ENCODE assay signal across 22 cellular contexts in the genomic region with DNA sequence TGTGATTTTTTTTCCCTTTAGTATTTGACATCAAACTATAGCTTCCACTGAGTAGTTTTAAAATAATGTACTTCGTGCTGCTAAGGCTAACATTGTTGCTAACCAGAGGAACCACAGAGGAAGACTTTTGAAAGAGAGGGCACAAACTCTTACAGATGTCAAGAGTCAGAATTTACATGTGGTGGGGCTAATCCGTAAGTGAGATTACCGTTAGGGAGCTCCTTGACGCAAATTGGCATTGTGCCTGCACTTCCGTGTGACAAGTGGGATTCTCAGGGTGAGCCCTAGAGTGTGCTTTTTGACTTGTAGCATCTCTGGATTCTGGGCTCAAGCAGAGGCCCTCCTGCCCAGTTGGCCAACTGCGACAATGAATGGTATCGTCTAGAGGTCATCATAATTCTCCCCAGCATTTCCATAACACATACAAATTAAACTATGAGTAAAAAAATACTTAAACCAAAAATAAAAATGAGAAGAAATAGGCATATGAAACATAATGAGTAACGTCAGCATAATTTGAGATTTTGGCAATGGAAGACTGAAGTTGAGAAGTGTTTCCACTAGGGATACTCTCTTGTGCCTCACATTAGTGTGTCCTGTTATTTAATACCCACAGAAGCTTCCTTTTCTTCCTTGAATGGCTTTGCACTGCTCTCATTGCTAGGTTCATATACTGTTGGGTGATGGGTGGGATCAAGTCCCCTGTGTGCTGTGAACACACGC.
DNase-seq lines count a peak whose midpoint lies in the region; ATAC-seq and TF ChIP-seq lines count a peak whose summit lies in the region.
"Had no signal": no experiment of that assay in that cellular context is flagged by ENCODE, and none has a peak within 500 bp of the region (broad histone marks: within the 10 kb centered on the region; RNA-seq: fewer than 3 reads in every experiment).

No MANE protein-coding gene starts in this region.

- no peak for TF ChIP-seq POLR2A in gastroesophageal sphincter (IDR thresholded peaks at IDR 0.05)

- POLR2A ChIA-PET in CD4-positive, alpha-beta memory T cell (lab: Charles Lee; ENCODE audit: partially characterized antibody): no interaction called here
- POLR2A ChIA-PET in naive thymus-derived CD4-positive, alpha-beta T cell (lab: Charles Lee): interaction anchor here (1.0 kb wide), 1 partner anchor 14 kb away, joined by 3 read pairs; no protein-coding TSS in a partner anchor

- H3K4me3 ChIP-seq in CD4-positive, alpha-beta memory T cell (ENCODE audit: low read length in 2 of 2): no peak overlapping the region
- H3K4me3 ChIP-seq in naive thymus-derived CD4-positive, alpha-beta T cell (ENCODE audit: low read length): no peak overlapping the region
- no peak overlapping the region for H3K4me3 ChIP-seq in gastroesophageal sphincter
- H3K4me3 ChIP-seq: A549, BLaER1, heart left ventricle, left ventricle myocardium inferior, mucosa of descending colon, spleen, vagina had no signal

- peaks cover 24% of the 10 kb centered on the region for H3K4me1 ChIP-seq in CD4-positive, alpha-beta memory T cell (ENCODE audit: insufficient read depth, low read length)
- H3K4me1 ChIP-seq in naive thymus-derived CD4-positive, alpha-beta T cell (ENCODE audit: control insufficient read depth in 2 of 2, insufficient read depth in 2 of 2, low read length in 2 of 2): peaks cover 15 to 42% of the 10 kb centered on the region in 2 donors
- no peaks in the 10 kb centered on the region for H3K4me1 ChIP-seq in gastroesophageal sphincter
- H3K4me1 ChIP-seq: A549, BLaER1, heart left ventricle, left ventricle myocardium inferior had no signal

- intact Hi-C loops in CD4-positive, alpha-beta memory T cell (cut with micrococcal nuclease): loop anchor here (5.0 kb wide), 1 partner anchor 163 kb away; a partner anchor contains a TSS
- intact Hi-C loops in naive thymus-derived CD4-positive, alpha-beta T cell (cut with micrococcal nuclease): loop anchor here (5.0 to 10.0 kb wide), 2 partner anchors 63 to 600 kb away; no protein-coding TSS in a partner anchor

- WGBS in gastroesophageal sphincter (ENCODE audit: low coverage in 1 of 2), 2 donors: 81 to 85% methylated on average over 7 to 9 of the region's 9 CpGs

- H3K9me3 ChIP-seq in CD4-positive, alpha-beta memory T cell (ENCODE audit: control insufficient read depth in 1 of 2, low read length in 2 of 2): no peaks in the 10 kb centered on the region
- no peaks in the 10 kb centered on the region for H3K9me3 ChIP-seq in naive thymus-derived CD4-positive, alpha-beta T cell (ENCODE audit: control insufficient read depth in 2 of 3, low read length in 3 of 3)
- H3K9me3 ChIP-seq in gastroesophageal sphincter: no peaks in the 10 kb centered on the region
- H3K9me3 ChIP-seq: A549, BLaER1, heart left ventricle, left ventricle myocardium inferior, mucosa of descending colon, spleen, vagina had no signal

- H3K27ac ChIP-seq in CD4-positive, alpha-beta memory T cell (ENCODE audit: low read depth, low read length): no peak overlapping the region
- no peak overlapping the region for H3K27ac ChIP-seq in naive thymus-derived CD4-positive, alpha-beta T cell (ENCODE audit: low read depth, low read length)
- no peak overlapping the region for H3K27ac ChIP-seq in gastroesophageal sphincter
- H3K27ac ChIP-seq: A549, BLaER1, heart left ventricle, left ventricle myocardium inferior, spleen, vagina had no signal

- peak; percentile 57 for DNase-seq in activated CD4-positive, alpha-beta T cell treated with anti-CD3 and anti-CD28 coated beads for 48 hours
- no peak for DNase-seq in activated CD4-positive, alpha-beta T cell treated with anti-CD3 and anti-CD28 coated beads for 4 hours
- DNase-seq in CD4-positive, alpha-beta memory T cell: peak in 4 of 5 donors; percentile 5 to 18 (median 14)
- DNase-seq in activated T-cell treated with anti-CD3 and anti-CD28 coated beads, Interleukin-2, amount 50 U/mL, for 24 hours: peak; percentile 38
- peak in 7 of 9 donors; percentile 64 to 80 (median 76) for DNase-seq in naive thymus-derived CD4-positive, alpha-beta T cell
- DNase-seq in NCI-H2029 (lab: John Stamatoyannopoulos, UW): no peak
- DNase-seq: activated effector memory CD4-positive, alpha-beta T cell treated with anti-CD3 and anti-CD28 coated beads, Interleukin-2, amount 50 U/mL, for 16 hours; H7; heart left ventricle; left ventricle myocardium inferior; mucosa of descending colon; NCI-H1105 treated with DMSO at 0.1 percent for 48 hours; NCI-H2107; NCI-H69; Right ventricle myocardium superior; spleen; SW 1271 had no signal

- H3K36me3 ChIP-seq in CD4-positive, alpha-beta memory T cell (ENCODE audit: insufficient read depth, low read length): no peaks in the 10 kb centered on the region
- H3K36me3 ChIP-seq in naive thymus-derived CD4-positive, alpha-beta T cell (ENCODE audit: control insufficient read depth in 2 of 3, insufficient read depth in 3 of 3, low read length in 3 of 3): no peaks in the 10 kb centered on the region
- H3K36me3 ChIP-seq in gastroesophageal sphincter: no peaks in the 10 kb centered on the region
- H3K36me3 ChIP-seq: BLaER1, heart left ventricle, left ventricle myocardium inferior, spleen, vagina had no signal

- no peaks in the 10 kb centered on the region for H3K9me3 Mint-ChIP-seq in CD4-positive, alpha-beta memory T cell
- H3K9me3 Mint-ChIP-seq in activated T-cell treated with anti-CD3 and anti-CD28 coated beads, Interleukin-2, amount 50 U/mL, for 24 hours: no peaks in the 10 kb centered on the region
- no peaks in the 10 kb centered on the region for H3K9me3 Mint-ChIP-seq in naive thymus-derived CD4-positive, alpha-beta T cell

- no peaks in the 10 kb centered on the region for H3K36me3 Mint-ChIP-seq in CD4-positive, alpha-beta memory T cell
- H3K36me3 Mint-ChIP-seq in activated T-cell treated with anti-CD3 and anti-CD28 coated beads, Interleukin-2, amount 50 U/mL, for 24 hours (ENCODE audit: low read depth): no peaks in the 10 kb centered on the region
- peaks cover 0 to 4% (median 0%) of the 10 kb centered on the region in 5 donors for H3K36me3 Mint-ChIP-seq in naive thymus-derived CD4-positive, alpha-beta T cell

- no peaks in the 10 kb centered on the region for H3K27me3 ChIP-seq in CD4-positive, alpha-beta memory T cell (ENCODE audit: insufficient read depth, low read length)
- H3K27me3 ChIP-seq in naive thymus-derived CD4-positive, alpha-beta T cell (ENCODE audit: control insufficient read depth in 2 of 2, insufficient read depth in 2 of 2, low read length in 2 of 2): no peaks in the 10 kb centered on the region
- no peaks in the 10 kb centered on the region for H3K27me3 ChIP-seq in gastroesophageal sphincter
- H3K27me3 ChIP-seq: BLaER1, heart left ventricle, spleen, vagina had no signal

- H3K27ac Mint-ChIP-seq in CD4-positive, alpha-beta memory T cell: peak overlapping the region in 2 of 7 donors; percentile 37 to 43
- peak overlapping the region; percentile 74 for H3K27ac Mint-ChIP-seq in activated T-cell treated with anti-CD3 and anti-CD28 coated beads, Interleukin-2, amount 50 U/mL, for 24 hours
- peak overlapping the region in 7 of 9 donors; percentile 78 to 97 (median 92) for H3K27ac Mint-ChIP-seq in naive thymus-derived CD4-positive, alpha-beta T cell

- TF ChIP-seq CTCF in gastroesophageal sphincter (IDR thresholded peaks at IDR 0.05): no peak

- peaks cover 23 to 30% (median 28%) of the 10 kb centered on the region in 4 donors for H3K4me1 Mint-ChIP-seq in CD4-positive, alpha-beta memory T cell
- H3K4me1 Mint-ChIP-seq in activated T-cell treated with anti-CD3 and anti-CD28 coated beads, Interleukin-2, amount 50 U/mL, for 24 hours (ENCODE audit: low read depth): peaks cover 58% of the 10 kb centered on the region
- peaks cover 19 to 71% (median 56%) of the 10 kb centered on the region in 7 donors for H3K4me1 Mint-ChIP-seq in naive thymus-derived CD4-positive, alpha-beta T cell

- ATAC-seq in naive thymus-derived CD4-positive, alpha-beta T cell: peak; percentile 24
- no peak for ATAC-seq in gastroesophageal sphincter
- ATAC-seq in GM19324 (IDR thresholded peaks at IDR 0.05; ENCODE audit: low FRiP score, unreplicated experiment): no peak
- ATAC-seq: A549, heart left ventricle, mucosa of descending colon had no signal

- no peak for TF ChIP-seq EP300 in gastroesophageal sphincter (IDR thresholded peaks at IDR 0.05)

- H3K4me3 Mint-ChIP-seq in CD4-positive, alpha-beta memory T cell: no peak overlapping the region
- no peak overlapping the region for H3K4me3 Mint-ChIP-seq in activated T-cell treated with anti-CD3 and anti-CD28 coated beads, Interleukin-2, amount 50 U/mL, for 24 hours
- H3K4me3 Mint-ChIP-seq in naive thymus-derived CD4-positive, alpha-beta T cell: peak overlapping the region in 5 of 10 donors; percentile 25 to 59 (median 34)

- CTCF ChIA-PET in CD4-positive, alpha-beta memory T cell (lab: Charles Lee; ENCODE audit: partially characterized antibody): no interaction called here
- CTCF ChIA-PET in naive thymus-derived CD4-positive, alpha-beta T cell (lab: Charles Lee): no interaction called here

- H3K27me3 Mint-ChIP-seq in CD4-positive, alpha-beta memory T cell: no peaks in the 10 kb centered on the region
- no peaks in the 10 kb centered on the region for H3K27me3 Mint-ChIP-seq in activated T-cell treated with anti-CD3 and anti-CD28 coated beads, Interleukin-2, amount 50 U/mL, for 24 hours
- H3K27me3 Mint-ChIP-seq in naive thymus-derived CD4-positive, alpha-beta T cell: no peaks in the 10 kb centered on the region

Comparison
In these comparisons a context has a peak if more than half of its experiments do, and no peak if none do; other contexts are left out.
1. DNase-seq: peak in activated CD4-positive, alpha-beta T cell treated with anti-CD3 and anti-CD28 coated beads for 48 hours (single experiment), CD4-positive, alpha-beta memory T cell (4 of 5), activated T-cell treated with anti-CD3 and anti-CD28 coated beads, Interleukin-2, amount 50 U/mL, for 24 hours (single experiment) and naive thymus-derived CD4-positive, alpha-beta T cell (7 of 9); none in activated CD4-positive, alpha-beta T cell treated with anti-CD3 and anti-CD28 coated beads for 4 hours (0 of 2) and NCI-H2029 (single experiment).